ENCODE assay signal across 8 cellular contexts in genomic region chr12:131104464-131105350, GRCh38.
A peak's percentile ranks its signal among the peaks of the same experiment; 100 is the strongest.
DNase-seq lines count a peak whose midpoint lies in the region; ATAC-seq and TF ChIP-seq lines count a peak whose summit lies in the region.

No MANE protein-coding gene starts in this region.

- H4K20me1 ChIP-seq in osteoblast (ENCODE audit: insufficient read depth, low read length) = no peaks in the 10 kb centered on the region

- ATAC-seq in GM21367 (IDR thresholded peaks at IDR 0.05; ENCODE audit: unreplicated experiment) = peak; percentile 67
- peak; percentile 81 for ATAC-seq in foreskin keratinocyte

- H3K9me3 ChIP-seq in osteoblast (ENCODE audit: low read depth, low read length) (no peaks in the 10 kb centered on the region), thymus (ENCODE audit: control insufficient read depth) (no peaks in the 10 kb centered on the region)

- no peaks in the 10 kb centered on the region for H3K79me2 ChIP-seq in osteoblast (ENCODE audit: insufficient read depth, low read length)

- peak; percentile 74 for TF ChIP-seq CTCF in foreskin keratinocyte (conservative IDR thresholded peaks at IDR 0.05)
- TF ChIP-seq CTCF in osteoblast (IDR thresholded peaks at IDR 0.05; ENCODE audit: extremely low read depth, low read depth, low read length) = peak; percentile 81

- H3K36me3 ChIP-seq in osteoblast (ENCODE audit: insufficient read depth, low read length) = no peaks in the 10 kb centered on the region
- no peaks in the 10 kb centered on the region for H3K36me3 ChIP-seq in thymus (ENCODE audit: control insufficient read depth, insufficient read depth)

- H3K4me2 ChIP-seq in osteoblast (ENCODE audit: insufficient read depth, low read length) = peak overlapping the region; percentile 23

- H2AFZ ChIP-seq in osteoblast (ENCODE audit: low read length) = peak overlapping the region; percentile 41

- H3K4me3 ChIP-seq in osteoblast (ENCODE audit: insufficient read depth, low read length) (no peak overlapping the region), thymus (ENCODE audit: low read length) (no peak overlapping the region)

- DNase-seq in COR-L47 (lab: John Stamatoyannopoulos, UW) (peak; percentile 59), HuH-7 (ENCODE audit: low spot score) (peak; percentile 87), RPMI8226 (peak; percentile 77), foreskin keratinocyte (no peak), osteoblast (ENCODE audit: insufficient read length, low spot score, missing footprints) (peak; percentile 97)
- peak; percentile 63 for DNase-seq in activated T-helper 9 cell treated with anti-CD3 and anti-CD28 coated beads, Interleukin-2, amount 50 U/mL, for 16 hours (ENCODE audit: low read depth)

- no peak overlapping the region for H3K27ac ChIP-seq in foreskin keratinocyte
- H3K27ac ChIP-seq in osteoblast (ENCODE audit: low read depth, low read length) = no peak overlapping the region
- peak overlapping the region; percentile 76 for H3K27ac ChIP-seq in thymus (ENCODE audit: low read depth)

- H3K27me3 ChIP-seq in foreskin keratinocyte = no peaks in the 10 kb centered on the region
- H3K27me3 ChIP-seq in osteoblast (ENCODE audit: insufficient read depth, low read length) = no peaks in the 10 kb centered on the region
- H3K27me3 ChIP-seq in thymus (ENCODE audit: control insufficient read depth, insufficient read depth) = no peaks in the 10 kb centered on the region

- H3K4me1 ChIP-seq in foreskin keratinocyte (no peaks in the 10 kb centered on the region), osteoblast (ENCODE audit: insufficient read depth, low read length) (no peaks in the 10 kb centered on the region), thymus (ENCODE audit: control insufficient read depth, insufficient read depth, low read length) (no peaks in the 10 kb centered on the region)

- WGBS in thymus = 51% methylated on average over 32 of the region's 32 CpGs

Comparison
In these comparisons a context has a peak if more than half of its experiments do, and no peak if none do; other contexts are left out.
1. DNase-seq: peak in COR-L47 (single experiment), HuH-7 (single experiment), RPMI8226 (single experiment), activated T-helper 9 cell treated with anti-CD3 and anti-CD28 coated beads, Interleukin-2, amount 50 U/mL, for 16 hours (single experiment) and osteoblast (single experiment); none in foreskin keratinocyte (0 of 2).